ENCODE assay signal across 27 cellular contexts in the genomic region with DNA sequence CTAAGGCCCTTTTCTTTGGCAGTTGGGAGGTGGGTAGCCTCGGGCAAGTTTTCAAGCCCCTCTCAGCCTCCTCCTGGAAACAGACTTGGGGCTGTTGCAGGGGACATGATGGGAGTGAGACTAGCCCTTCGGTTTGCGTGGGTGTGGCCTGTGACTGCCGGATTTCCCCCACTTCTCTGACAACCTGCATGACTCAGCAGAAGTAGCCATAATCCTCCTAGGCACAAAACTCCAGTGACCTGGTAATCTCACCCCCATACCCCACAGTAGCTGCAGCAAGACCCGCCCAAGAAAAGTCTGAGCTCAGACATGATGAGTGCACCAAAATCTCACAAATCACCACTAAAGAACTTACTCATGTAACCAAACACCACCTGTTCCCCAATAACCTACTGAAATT.
"Had no signal": no experiment of that assay in that cellular context is flagged by ENCODE, and none has a peak within 500 bp of the region (broad histone marks: within the 10 kb centered on the region; RNA-seq: fewer than 3 reads in every experiment).

No MANE protein-coding gene starts in this region.

- H3K36me3 ChIP-seq: breast epithelium, heart left ventricle, pancreas, prostate gland, spleen, transverse colon had no signal

- ATAC-seq: activated naive CD8-positive, alpha-beta T cell treated with anti-CD3 and anti-CD28 coated beads, Interleukin-2, amount 50 U/mL, for 24 hours; heart left ventricle; naive thymus-derived CD4-positive, alpha-beta T cell; pancreas had no signal

- H3K27me3 Mint-ChIP-seq: activated CD4-positive, alpha-beta memory T cell treated with anti-CD3 and anti-CD28 coated beads for 36 hours; activated CD4-positive, alpha-beta T cell treated with anti-CD3 and anti-CD28 coated beads, Interleukin-2, amount 10 ng/mL, durations not matched to agents 24 days and 14 days; activated naive CD8-positive, alpha-beta T cell treated with anti-CD3 and anti-CD28 coated beads, Interleukin-2, amount 50 U/mL, for 24 hours; naive thymus-derived CD4-positive, alpha-beta T cell had no signal

- H3K9me3 Mint-ChIP-seq: activated CD4-positive, alpha-beta memory T cell treated with anti-CD3 and anti-CD28 coated beads for 36 hours; activated CD4-positive, alpha-beta T cell treated with anti-CD3 and anti-CD28 coated beads, Interleukin-2, amount 10 ng/mL, durations not matched to agents 24 days and 14 days; activated T-helper 1 cell treated with anti-CD3 and anti-CD28 coated beads, Interleukin-12 subunit alpha, Interleukin-12 subunit beta, Interleukin-2, Interleukin-4 antibody, amounts not matched to agents 30 ng/mL and 10 ng/mL and 1 ng/mL, durations not matched to agents 14 hours and 24 hours and 36 hours had no signal

- H3K9me3 ChIP-seq: breast epithelium, heart left ventricle, pancreas, prostate gland, spleen, testis, transverse colon had no signal

- H3K36me3 Mint-ChIP-seq: activated CD4-positive, alpha-beta memory T cell treated with anti-CD3 and anti-CD28 coated beads for 36 hours; immature natural killer cell; naive thymus-derived CD4-positive, alpha-beta T cell had no signal

- H3K4me1 ChIP-seq: breast epithelium, heart left ventricle, pancreas, prostate gland, spleen, testis, transverse colon had no signal

- H3K27ac ChIP-seq: breast epithelium, heart left ventricle, pancreas, prostate gland, spleen, testis, transverse colon had no signal

- H3K27me3 ChIP-seq: heart left ventricle, spleen, testis, transverse colon had no signal

- DNase-seq: activated CD4-positive, alpha-beta memory T cell treated with anti-CD3 and anti-CD28 coated beads for 36 hours; activated CD4-positive, alpha-beta T cell treated with anti-CD3 and anti-CD28 coated beads, Interleukin-2, amount 10 ng/mL, durations not matched to agents 24 days and 14 days; activated CD4-positive, CD25-positive, alpha-beta regulatory T cell treated with anti-CD3 and anti-CD28 coated beads, Interleukin-2, amount 50 U/mL, for 72 hours; activated CD8-positive, alpha-beta memory T cell treated with anti-CD3 and anti-CD28 coated beads, Interleukin-2, amount 50 U/mL, for 4 hours; activated gamma-delta T cell; activated naive CD4-positive, alpha-beta T cell treated with anti-CD3 and anti-CD28 coated beads, Interleukin-2, amount 50 U/mL, for 16 hours; activated naive CD8-positive, alpha-beta T cell treated with anti-CD3 and anti-CD28 coated beads, Interleukin-2, amount 50 U/mL, for 24 hours; activated T-cell treated with anti-CD3 and anti-CD28 coated beads, Interleukin-2, amount 50 U/mL, for 1 hour; amygdala; central memory CD4-positive, alpha-beta T cell; foreskin fibroblast; heart left ventricle; hypothalamus; immature natural killer cell; midbrain; naive thymus-derived CD4-positive, alpha-beta T cell; pancreas; spleen; stimulated activated naive CD4-positive, alpha-beta T cell treated with Interleukin-2 at 50 U/mL for 16 hours; T1000; testis; transverse colon had no signal

- H3K27ac Mint-ChIP-seq: activated CD4-positive, alpha-beta memory T cell treated with anti-CD3 and anti-CD28 coated beads for 36 hours; activated CD4-positive, alpha-beta T cell treated with anti-CD3 and anti-CD28 coated beads, Interleukin-2, amount 10 ng/mL, durations not matched to agents 24 days and 14 days; activated naive CD8-positive, alpha-beta T cell treated with anti-CD3 and anti-CD28 coated beads, Interleukin-2, amount 50 U/mL, for 24 hours; activated T-helper 1 cell treated with anti-CD3 and anti-CD28 coated beads, Interleukin-12 subunit alpha, Interleukin-12 subunit beta, Interleukin-2, Interleukin-4 antibody, amounts not matched to agents 30 ng/mL and 10 ng/mL and 1 ng/mL, durations not matched to agents 14 hours and 24 hours and 36 hours; immature natural killer cell; naive thymus-derived CD4-positive, alpha-beta T cell had no signal

- H3K4me1 Mint-ChIP-seq: activated CD4-positive, alpha-beta T cell treated with anti-CD3 and anti-CD28 coated beads, Interleukin-2, amount 10 ng/mL, durations not matched to agents 24 days and 14 days; activated naive CD8-positive, alpha-beta T cell treated with anti-CD3 and anti-CD28 coated beads, Interleukin-2, amount 50 U/mL, for 24 hours; naive thymus-derived CD4-positive, alpha-beta T cell had no signal

- H3K4me3 Mint-ChIP-seq: activated CD4-positive, alpha-beta memory T cell treated with anti-CD3 and anti-CD28 coated beads for 36 hours; activated CD4-positive, alpha-beta T cell treated with anti-CD3 and anti-CD28 coated beads, Interleukin-2, amount 10 ng/mL, durations not matched to agents 24 days and 14 days; activated naive CD8-positive, alpha-beta T cell treated with anti-CD3 and anti-CD28 coated beads, Interleukin-2, amount 50 U/mL, for 24 hours; activated T-helper 1 cell treated with anti-CD3 and anti-CD28 coated beads, Interleukin-12 subunit alpha, Interleukin-12 subunit beta, Interleukin-2, Interleukin-4 antibody, amounts not matched to agents 30 ng/mL and 10 ng/mL and 1 ng/mL, durations not matched to agents 14 hours and 24 hours and 36 hours; immature natural killer cell; naive thymus-derived CD4-positive, alpha-beta T cell had no signal

- H3K4me3 ChIP-seq: breast epithelium, heart left ventricle, pancreas, prostate gland, spleen, testis, transverse colon had no signal

- FAIRE-seq: endothelial cell of umbilical vein, urothelium cell line had no signal
